Comparison of ENCODE assay signal across 1 cellular context in the genomic region with DNA sequence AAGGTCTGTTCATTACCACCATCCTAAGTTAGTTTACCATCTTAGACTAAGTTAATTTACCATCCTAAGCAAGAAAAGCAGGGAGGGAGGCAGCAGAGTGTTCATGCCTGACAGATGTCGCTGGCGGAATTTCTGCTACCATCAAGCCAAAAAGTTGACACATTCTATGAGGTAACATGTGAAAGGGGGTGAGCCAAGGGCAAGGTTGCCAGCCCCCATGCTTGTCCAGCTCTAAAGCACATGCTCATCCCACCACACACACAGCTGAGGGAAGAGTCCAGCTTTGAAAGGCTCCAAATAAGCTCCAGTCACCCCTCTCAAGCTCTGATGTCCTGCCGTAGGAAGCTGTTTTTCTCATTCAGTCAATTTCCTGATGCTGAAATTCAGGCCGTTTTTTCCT.
TF ChIP-seq lines count a peak whose summit lies in the region.

No MANE protein-coding gene starts in this region.

TF ChIP-seq in K562, 482 proteins besides CTCF, POLR2A, EP300 and RAD21:
- 0 out of 2 replicates have a peak, but pooled peaks have one; percentile 1 for TF ChIP-seq ZFX (CRISPR knock-in tag; IDR thresholded peaks at IDR 0.05)
- no peak for TF ChIP-seq ZNF79 (CRISPR knock-in tag; IDR thresholded peaks at IDR 0.05; ENCODE audit: low read depth)
- TF ChIP-seq GTF2B (IDR thresholded peaks at IDR 0.05; ENCODE audit: extremely low read depth, insufficient read length): no peak
- no peak for TF ChIP-seq COPS2 (conservative IDR thresholded peaks at IDR 0.05)
- TF ChIP-seq GTF2A2 (tag; IDR thresholded peaks at IDR 0.05): no peak
